In the genomic region with DNA sequence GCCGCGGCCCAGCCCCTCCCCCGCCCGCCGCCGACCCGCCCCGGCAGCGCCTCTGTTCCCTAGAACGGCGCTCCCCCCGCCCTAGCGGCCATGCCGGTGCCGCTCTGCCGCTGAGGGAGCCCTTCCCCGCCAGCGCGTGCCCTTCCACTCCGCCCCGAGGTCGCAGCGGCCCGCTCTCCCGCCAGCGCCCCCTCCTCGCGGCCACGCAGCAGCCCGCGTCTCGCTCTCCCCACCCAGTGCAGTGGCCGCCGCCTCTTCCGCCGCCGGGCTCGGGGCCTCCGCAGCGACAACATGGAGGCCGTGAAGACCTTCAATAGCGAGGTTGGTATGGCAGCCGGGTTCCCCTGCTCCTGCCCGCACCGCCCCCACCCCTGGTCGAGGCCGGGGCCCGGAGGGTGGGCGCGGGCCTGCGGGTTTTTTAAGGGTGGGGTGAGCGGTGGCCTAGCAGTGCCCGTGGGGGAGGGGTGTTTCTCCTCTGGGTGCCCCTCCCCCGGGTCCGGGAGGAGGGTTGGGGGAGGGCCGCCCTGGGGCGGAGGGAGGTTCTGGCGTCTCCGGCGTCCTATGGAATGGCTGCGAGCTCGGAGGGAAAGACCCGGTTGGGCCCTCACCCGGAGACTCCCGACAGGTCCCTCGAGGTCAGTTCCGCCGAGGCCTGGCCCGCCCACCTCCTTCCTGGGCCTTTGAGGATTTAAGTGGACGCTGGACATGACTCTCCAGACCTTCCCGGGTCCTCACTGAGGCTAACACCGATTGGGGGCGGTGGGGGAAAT, we compare ENCODE assay signal across 8 cellular contexts. TPM values are rescaled to one million over a fixed set of nuclear protein-coding genes. Genes with fewer than 3 reads are reported as not detected.
A peak's percentile ranks its signal among the peaks of the same experiment; 100 is the strongest.
DNase-seq lines count a peak whose midpoint lies in the region; ATAC-seq, FAIRE-seq and TF ChIP-seq lines count a peak whose summit lies in the region.

No MANE protein-coding gene starts in this region.

- ATAC-seq in HG03064 (IDR thresholded peaks at IDR 0.05; ENCODE audit: low read depth, unreplicated experiment) (peak; percentile 75), body of pancreas (peak; percentile 94), sciatic nerve (peak; percentile 98)

- H3K9me3 ChIP-seq in body of pancreas: no peaks in the 10 kb centered on the region

- FAIRE-seq in TTC549 (lab: Jason Lieb, UNC): peak; percentile 74

- TF ChIP-seq CTCF in body of pancreas (IDR thresholded peaks at IDR 0.05): peak in 3 of 7 experiments; percentile 25 to 34 (median 33)

- peaks cover 49% of the 10 kb centered on the region for H3K4me1 ChIP-seq in body of pancreas

- peak overlapping the region; percentile 95 to 100 (median 100) for H3K27ac ChIP-seq in body of pancreas

- DNase-seq in 8988T (peak; percentile 93), NCI-H2107 (lab: John Stamatoyannopoulos, UW) (peak; percentile 77), body of pancreas (peak; percentile 96 to 98 (median 96)), iPS DF 4.7 (ENCODE audit: extremely low read depth, low spot score) (peak; percentile 82), sciatic nerve (ENCODE audit: low spot score) (peak; percentile 96)

- H3K36me3 ChIP-seq in body of pancreas (replicated peaks in 1 of 2; ENCODE audit: insufficient read depth in 1 of 2, low read depth in 2 of 2): no peaks in the 10 kb centered on the region

- no peaks in the 10 kb centered on the region for H3K27me3 ChIP-seq in body of pancreas

- TF ChIP-seq POLR2A in GM18526 (IDR thresholded peaks at IDR 0.05; ENCODE audit: extremely low read depth, insufficient read length) (peak; percentile 51), body of pancreas (IDR thresholded peaks at IDR 0.05) (peak; percentile 35 to 83 (median 70))

- 0% methylated on average over 2 to 72 of the region's 73 CpGs for WGBS in body of pancreas, 2 donors

- intact Hi-C loops in body of pancreas (cut with DNase I) (no loop called here), sciatic nerve (cut with DNase I) (loop anchor here (10.0 kb wide), 1 partner anchor 81 kb away; no protein-coding TSS in a partner anchor)

- H3K4me3 ChIP-seq in body of pancreas: peak overlapping the region; percentile 93 to 95

RNA-seq across cellular contexts. Expression of gene SCAF8, which starts 0.6 kb away (rescaled TPM):
- total RNA-seq in body of pancreas (10 to 100 TPM; 23.6 to 24.1 TPM), sciatic nerve (63.4 TPM)

Comparison
In these comparisons a context has a peak if more than half of its experiments do, and no peak if none do; other contexts are left out.
1. Peak in every context shown above with its lines: DNase-seq, ATAC-seq, H3K4me3 ChIP-seq and H3K27ac ChIP-seq.